1 cellular context compared by ENCODE assay signal in the genomic region with DNA sequence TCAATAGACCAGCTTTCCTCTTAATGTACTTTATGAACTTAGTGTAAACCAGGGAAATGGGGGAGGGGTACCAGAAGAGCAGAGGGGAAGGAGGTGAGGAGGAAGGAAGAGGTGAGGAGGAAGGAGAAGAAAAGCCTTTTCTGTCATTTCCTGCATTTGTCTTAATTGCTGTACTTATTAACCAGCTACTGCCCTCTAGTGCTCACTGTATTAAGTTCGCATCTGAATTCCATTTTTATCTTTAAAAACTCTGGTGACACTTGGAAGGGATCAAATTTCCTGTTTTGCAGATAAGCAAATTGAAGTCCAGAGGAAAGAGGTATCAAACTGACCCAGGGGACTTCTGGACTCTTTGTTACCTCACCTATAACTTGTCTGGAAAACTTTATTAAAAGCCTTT.
A peak's percentile ranks its signal among the peaks of the same experiment; 100 is the strongest.
TF ChIP-seq lines count a peak whose summit lies in the region.

No MANE protein-coding gene starts in this region.

TF ChIP-seq in HepG2, 621 proteins besides CTCF, POLR2A, EP300 and RAD21 (continued from another document and continues in another):
- TF ChIP-seq PATZ1 (CRISPR knock-in tag; IDR thresholded peaks at IDR 0.05) (no peak), ZNF34 (CRISPR knock-in tag; IDR thresholded peaks at IDR 0.05; ENCODE audit: borderline replicate concordance) (no peak), REXO4 (CRISPR knock-in tag; IDR thresholded peaks at IDR 0.05; ENCODE audit: borderline replicate concordance) (no peak), ZNF775 (CRISPR knock-in tag; IDR thresholded peaks at IDR 0.05; ENCODE audit: borderline replicate concordance) (no peak), ZNF431 (CRISPR knock-in tag; IDR thresholded peaks at IDR 0.05; ENCODE audit: borderline replicate concordance, low read depth) (no peak), MYPOP (CRISPR knock-in tag; IDR thresholded peaks at IDR 0.05) (no peak), ZNF33A (CRISPR knock-in tag; IDR thresholded peaks at IDR 0.05; ENCODE audit: borderline replicate concordance) (no peak), SAP130 (CRISPR knock-in tag; IDR thresholded peaks at IDR 0.05; ENCODE audit: low read depth) (no peak), TCF12 (IDR thresholded peaks at IDR 0.05) (no peak), TCF12 (CRISPR knock-in tag; IDR thresholded peaks at IDR 0.05) (no peak), ZNF24 (IDR thresholded peaks at IDR 0.05) (no peak), TEAD3 (CRISPR knock-in tag; optimal IDR thresholded peaks at IDR 0.05; ENCODE audit: borderline replicate concordance) (peak; percentile 13), ZNF337 (CRISPR knock-in tag; IDR thresholded peaks at IDR 0.05; ENCODE audit: borderline replicate concordance, low read depth) (no peak), ONECUT2 (CRISPR knock-in tag; IDR thresholded peaks at IDR 0.05) (no peak), CSRNP2 (CRISPR knock-in tag; conservative IDR thresholded peaks at IDR 0.05; ENCODE audit: low read depth) (no peak), LCORL (IDR thresholded peaks at IDR 0.05) (no peak), LCORL (CRISPR knock-in tag; IDR thresholded peaks at IDR 0.05) (0 out of 2 replicates have a peak, but pooled peaks have one; percentile 17), SRY (CRISPR knock-in tag; IDR thresholded peaks at IDR 0.05) (no peak), MIXL1 (CRISPR knock-in tag; IDR thresholded peaks at IDR 0.05) (peak; percentile 94), MLLT10 (CRISPR knock-in tag; IDR thresholded peaks at IDR 0.05) (no peak), ZSCAN22 (CRISPR knock-in tag; IDR thresholded peaks at IDR 0.05) (no peak), NCOA2 (CRISPR knock-in tag; IDR thresholded peaks at IDR 0.05) (0 out of 2 replicates have a peak, but pooled peaks have one; percentile 18), IRF9 (CRISPR knock-in tag; IDR thresholded peaks at IDR 0.05; ENCODE audit: borderline replicate concordance) (no peak), ZKSCAN5 (CRISPR knock-in tag; IDR thresholded peaks at IDR 0.05) (peak; percentile 93), ZNF792 (CRISPR knock-in tag; IDR thresholded peaks at IDR 0.05) (no peak), THAP11 (CRISPR knock-in tag; IDR thresholded peaks at IDR 0.05) (0 out of 2 replicates have a peak, but pooled peaks have one; percentile 29)
- TF ChIP-seq, protein P1, sequence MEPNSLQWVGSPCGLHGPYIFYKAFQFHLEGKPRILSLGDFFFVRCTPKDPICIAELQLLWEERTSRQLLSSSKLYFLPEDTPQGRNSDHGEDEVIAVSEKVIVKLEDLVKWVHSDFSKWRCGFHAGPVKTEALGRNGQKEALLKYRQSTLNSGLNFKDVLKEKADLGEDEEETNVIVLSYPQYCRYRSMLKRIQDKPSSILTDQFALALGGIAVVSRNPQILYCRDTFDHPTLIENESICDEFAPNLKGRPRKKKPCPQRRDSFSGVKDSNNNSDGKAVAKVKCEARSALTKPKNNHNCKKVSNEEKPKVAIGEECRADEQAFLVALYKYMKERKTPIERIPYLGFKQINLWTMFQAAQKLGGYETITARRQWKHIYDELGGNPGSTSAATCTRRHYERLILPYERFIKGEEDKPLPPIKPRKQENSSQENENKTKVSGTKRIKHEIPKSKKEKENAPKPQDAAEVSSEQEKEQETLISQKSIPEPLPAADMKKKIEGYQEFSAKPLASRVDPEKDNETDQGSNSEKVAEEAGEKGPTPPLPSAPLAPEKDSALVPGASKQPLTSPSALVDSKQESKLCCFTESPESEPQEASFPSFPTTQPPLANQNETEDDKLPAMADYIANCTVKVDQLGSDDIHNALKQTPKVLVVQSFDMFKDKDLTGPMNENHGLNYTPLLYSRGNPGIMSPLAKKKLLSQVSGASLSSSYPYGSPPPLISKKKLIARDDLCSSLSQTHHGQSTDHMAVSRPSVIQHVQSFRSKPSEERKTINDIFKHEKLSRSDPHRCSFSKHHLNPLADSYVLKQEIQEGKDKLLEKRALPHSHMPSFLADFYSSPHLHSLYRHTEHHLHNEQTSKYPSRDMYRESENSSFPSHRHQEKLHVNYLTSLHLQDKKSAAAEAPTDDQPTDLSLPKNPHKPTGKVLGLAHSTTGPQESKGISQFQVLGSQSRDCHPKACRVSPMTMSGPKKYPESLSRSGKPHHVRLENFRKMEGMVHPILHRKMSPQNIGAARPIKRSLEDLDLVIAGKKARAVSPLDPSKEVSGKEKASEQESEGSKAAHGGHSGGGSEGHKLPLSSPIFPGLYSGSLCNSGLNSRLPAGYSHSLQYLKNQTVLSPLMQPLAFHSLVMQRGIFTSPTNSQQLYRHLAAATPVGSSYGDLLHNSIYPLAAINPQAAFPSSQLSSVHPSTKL (CRISPR knock-in tag; IDR thresholded peaks at IDR 0.05) = peak; percentile 19; the same call in 1 of the 2 replicates
- TF ChIP-seq, protein P2, sequence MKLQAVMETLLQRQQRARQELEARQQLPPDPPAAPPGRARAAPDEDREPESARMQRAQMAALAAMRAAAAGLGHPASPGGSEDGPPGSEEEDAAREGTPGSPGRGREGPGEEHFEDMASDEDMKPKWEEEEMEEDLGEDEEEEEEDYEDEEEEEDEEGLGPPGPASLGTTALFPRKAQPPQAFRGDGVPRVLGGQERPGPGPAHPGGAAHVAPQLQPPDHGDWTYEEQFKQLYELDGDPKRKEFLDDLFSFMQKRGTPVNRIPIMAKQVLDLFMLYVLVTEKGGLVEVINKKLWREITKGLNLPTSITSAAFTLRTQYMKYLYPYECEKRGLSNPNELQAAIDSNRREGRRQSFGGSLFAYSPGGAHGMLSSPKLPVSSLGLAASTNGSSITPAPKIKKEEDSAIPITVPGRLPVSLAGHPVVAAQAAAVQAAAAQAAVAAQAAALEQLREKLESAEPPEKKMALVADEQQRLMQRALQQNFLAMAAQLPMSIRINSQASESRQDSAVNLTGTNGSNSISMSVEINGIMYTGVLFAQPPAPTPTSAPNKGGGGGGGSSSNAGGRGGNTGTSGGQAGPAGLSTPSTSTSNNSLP (IDR thresholded peaks at IDR 0.05; ENCODE audit: low read depth, low read length) = peak; percentile 70
- TF ChIP-seq, protein P3, sequence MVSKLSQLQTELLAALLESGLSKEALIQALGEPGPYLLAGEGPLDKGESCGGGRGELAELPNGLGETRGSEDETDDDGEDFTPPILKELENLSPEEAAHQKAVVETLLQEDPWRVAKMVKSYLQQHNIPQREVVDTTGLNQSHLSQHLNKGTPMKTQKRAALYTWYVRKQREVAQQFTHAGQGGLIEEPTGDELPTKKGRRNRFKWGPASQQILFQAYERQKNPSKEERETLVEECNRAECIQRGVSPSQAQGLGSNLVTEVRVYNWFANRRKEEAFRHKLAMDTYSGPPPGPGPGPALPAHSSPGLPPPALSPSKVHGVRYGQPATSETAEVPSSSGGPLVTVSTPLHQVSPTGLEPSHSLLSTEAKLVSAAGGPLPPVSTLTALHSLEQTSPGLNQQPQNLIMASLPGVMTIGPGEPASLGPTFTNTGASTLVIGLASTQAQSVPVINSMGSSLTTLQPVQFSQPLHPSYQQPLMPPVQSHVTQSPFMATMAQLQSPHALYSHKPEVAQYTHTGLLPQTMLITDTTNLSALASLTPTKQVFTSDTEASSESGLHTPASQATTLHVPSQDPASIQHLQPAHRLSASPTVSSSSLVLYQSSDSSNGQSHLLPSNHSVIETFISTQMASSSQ (IDR thresholded peaks at IDR 0.05; ENCODE audit: low read depth) = no peak
- TF ChIP-seq, protein P3 (CRISPR knock-in tag; IDR thresholded peaks at IDR 0.05; ENCODE audit: borderline replicate concordance) = no peak
- TF ChIP-seq, protein P4, sequence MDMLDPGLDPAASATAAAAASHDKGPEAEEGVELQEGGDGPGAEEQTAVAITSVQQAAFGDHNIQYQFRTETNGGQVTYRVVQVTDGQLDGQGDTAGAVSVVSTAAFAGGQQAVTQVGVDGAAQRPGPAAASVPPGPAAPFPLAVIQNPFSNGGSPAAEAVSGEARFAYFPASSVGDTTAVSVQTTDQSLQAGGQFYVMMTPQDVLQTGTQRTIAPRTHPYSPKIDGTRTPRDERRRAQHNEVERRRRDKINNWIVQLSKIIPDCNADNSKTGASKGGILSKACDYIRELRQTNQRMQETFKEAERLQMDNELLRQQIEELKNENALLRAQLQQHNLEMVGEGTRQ (IDR thresholded peaks at IDR 0.05; ENCODE audit: low read depth, low read length) = no peak
- TF ChIP-seq, protein P4 (CRISPR knock-in tag; IDR thresholded peaks at IDR 0.05; ENCODE audit: borderline replicate concordance) = no peak
- TF ChIP-seq, protein P5, sequence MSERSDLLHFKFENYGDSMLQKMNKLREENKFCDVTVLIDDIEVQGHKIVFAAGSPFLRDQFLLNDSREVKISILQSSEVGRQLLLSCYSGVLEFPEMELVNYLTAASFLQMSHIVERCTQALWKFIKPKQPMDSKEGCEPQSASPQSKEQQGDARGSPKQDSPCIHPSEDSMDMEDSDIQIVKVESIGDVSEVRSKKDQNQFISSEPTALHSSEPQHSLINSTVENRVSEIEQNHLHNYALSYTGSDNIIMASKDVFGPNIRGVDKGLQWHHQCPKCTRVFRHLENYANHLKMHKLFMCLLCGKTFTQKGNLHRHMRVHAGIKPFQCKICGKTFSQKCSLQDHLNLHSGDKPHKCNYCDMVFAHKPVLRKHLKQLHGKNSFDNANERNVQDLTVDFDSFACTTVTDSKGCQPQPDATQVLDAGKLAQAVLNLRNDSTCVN (CRISPR knock-in tag; IDR thresholded peaks at IDR 0.05; ENCODE audit: borderline replicate concordance) = no peak
